ENCODE assay signal across 19 cellular contexts in the genomic region with DNA sequence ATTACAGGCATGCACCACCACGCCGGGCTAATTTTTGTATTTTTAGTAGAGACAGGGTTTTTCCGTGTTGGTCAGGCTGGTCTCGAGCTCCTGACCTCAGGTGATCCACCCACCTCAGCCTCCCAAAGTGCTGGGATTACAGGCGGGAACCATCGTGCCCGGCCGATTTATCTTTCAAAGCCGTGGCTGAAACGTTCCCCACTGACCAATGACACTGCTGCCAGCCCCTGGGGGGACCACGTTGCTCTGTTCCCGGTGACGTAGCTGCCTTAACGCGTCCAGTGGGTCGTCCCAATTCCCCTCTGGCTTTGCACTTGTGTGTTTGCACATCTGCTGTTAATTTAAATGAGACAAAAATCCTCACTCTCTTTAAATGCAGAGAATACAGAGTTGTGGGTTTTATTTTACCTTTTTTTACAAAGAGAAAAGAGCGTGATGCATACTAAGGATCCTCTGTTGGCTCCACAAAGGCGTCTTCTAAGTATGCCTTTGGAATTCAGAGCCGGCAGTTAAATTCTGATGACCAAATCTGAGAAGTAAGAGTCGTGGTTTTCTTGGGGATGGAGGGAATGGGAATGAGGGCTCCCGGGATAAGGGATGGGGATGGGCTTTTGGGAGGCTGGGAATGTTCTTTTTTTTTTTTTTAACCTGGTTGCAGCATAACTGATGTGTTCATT. TPM values are rescaled to one million over a fixed set of nuclear protein-coding genes. Genes with fewer than 3 reads are reported as not detected.
A peak's percentile ranks its signal among the peaks of the same experiment; 100 is the strongest.
DNase-seq lines count a peak whose midpoint lies in the region; ATAC-seq, FAIRE-seq and TF ChIP-seq lines count a peak whose summit lies in the region.
"Had no signal": no experiment of that assay in that cellular context is flagged by ENCODE, and none has a peak within 500 bp of the region (broad histone marks: within the 10 kb centered on the region; RNA-seq: fewer than 3 reads in every experiment).

No MANE protein-coding gene starts in this region.

- BruUV-seq in mammary epithelial cell (replicated peaks; lab: Mats Ljungman, UMichigan), result no TSS peak
- no TSS peak for BruUV-seq in HepG2 (replicated peaks; lab: Mats Ljungman, UMichigan)

- no peak overlapping the region for H3K27ac ChIP-seq in mammary epithelial cell (ENCODE audit: insufficient read depth, low read depth, low read length)
- H3K27ac ChIP-seq in breast epithelium, result no peak overlapping the region
- H3K27ac ChIP-seq in HepG2 (ENCODE audit: extremely low read length, insufficient read depth, low read length), result no peak overlapping the region

- H3K4me1 ChIP-seq in mammary epithelial cell (ENCODE audit: insufficient read depth, low read length), result no peaks in the 10 kb centered on the region
- no peaks in the 10 kb centered on the region for H3K4me1 ChIP-seq in breast epithelium
- no peaks in the 10 kb centered on the region for H3K4me1 ChIP-seq in NT2/D1 (ENCODE audit: insufficient read depth, insufficient read length)
- no peaks in the 10 kb centered on the region for H3K4me1 ChIP-seq in HepG2 (ENCODE audit: insufficient read depth, low read length)

- H3K4me3 ChIP-seq in mammary epithelial cell (replicated peaks in 1 of 3; ENCODE audit: insufficient read depth in 1 of 3, low read depth in 2 of 3, low read length in 3 of 3) (no peak overlapping the region), breast epithelium (no peak overlapping the region), NT2/D1 (ENCODE audit: insufficient read length, low read depth) (no peak overlapping the region), HepG2 (replicated peaks in 1 of 3; ENCODE audit: insufficient read depth in 1 of 3, low read depth in 2 of 3, low read length in 3 of 3) (no peak overlapping the region)

- H3K9me3 Mint-ChIP-seq in activated T-helper 2 cell treated with anti-CD3 and anti-CD28 coated beads, Interferon-gamma antibody, Interleukin-2, Interleukin-4, amounts not matched to agents 10 μg/mL and 5 μg/mL and 100 μg/mL, durations not matched to agents 14 hours and 24 hours and 36 hours, result peaks cover 15% of the 10 kb centered on the region

- H3K9me3 ChIP-seq in mammary epithelial cell (replicated peaks; ENCODE audit: insufficient read depth, low read length) (no peaks in the 10 kb centered on the region), breast epithelium (peaks cover 11 to 25% of the 10 kb centered on the region in 2 donors), NT2/D1 (ENCODE audit: insufficient read depth, low read length) (peaks cover 25% of the 10 kb centered on the region), HepG2 (ENCODE audit: low read length) (peaks cover 14% of the 10 kb centered on the region; the same call in 1 of the 2 replicates)

- no peak for ATAC-seq in HepG2
- ATAC-seq in HG02973 (IDR thresholded peaks at IDR 0.05; ENCODE audit: unreplicated experiment), result no peak

- peak overlapping the region; percentile 52 for H2AFZ ChIP-seq in mammary epithelial cell (ENCODE audit: low read depth, low read length)
- H2AFZ ChIP-seq in HepG2 (ENCODE audit: low read length), result no peak overlapping the region

- H4K20me1 ChIP-seq in mammary epithelial cell (ENCODE audit: insufficient read depth, low read length) (no peaks in the 10 kb centered on the region), HepG2 (ENCODE audit: insufficient read depth, low read length) (no peaks in the 10 kb centered on the region)

- WGBS in mammary epithelial cell (ENCODE audit: low coverage, missing lambda C conversion rate), result 35% methylated on average over 19 of the region's 21 CpGs
- 26% methylated on average over 15 of the region's 21 CpGs for WGBS in HepG2 (ENCODE audit: low lambda C conversion rate)

- H3K4me1 Mint-ChIP-seq in activated T-helper 2 cell treated with anti-CD3 and anti-CD28 coated beads, Interferon-gamma antibody, Interleukin-2, Interleukin-4, amounts not matched to agents 10 μg/mL and 5 μg/mL and 100 μg/mL, durations not matched to agents 14 hours and 24 hours and 36 hours (ENCODE audit: low read depth), result no peaks in the 10 kb centered on the region
- H3K4me1 Mint-ChIP-seq: IgD-negative memory B cell had no signal

- H3K36me3 ChIP-seq in mammary epithelial cell (ENCODE audit: insufficient read depth, low read length), result no peaks in the 10 kb centered on the region
- H3K36me3 ChIP-seq in breast epithelium, result no peaks in the 10 kb centered on the region
- H3K36me3 ChIP-seq in NT2/D1 (ENCODE audit: insufficient read depth, insufficient read length, low read length), result no peaks in the 10 kb centered on the region
- no peaks in the 10 kb centered on the region for H3K36me3 ChIP-seq in HepG2 (replicated peaks in 1 of 2; ENCODE audit: control insufficient read depth in 1 of 2, insufficient read depth in 2 of 2, low read length in 2 of 2)

- no peak for TF ChIP-seq CTCF in mammary epithelial cell (conservative IDR thresholded peaks at IDR 0.05 in 1 of 2, IDR thresholded peaks at IDR 0.05 in 1 of 2; ENCODE audit: extremely low read depth in 1 of 2, insufficient read depth in 1 of 2, low read depth in 1 of 2, low read length in 2 of 2)
- TF ChIP-seq CTCF in breast epithelium (IDR thresholded peaks at IDR 0.05), result no peak
- TF ChIP-seq CTCF in HepG2 (CRISPR knock-in tag; IDR thresholded peaks at IDR 0.05), result no peak

- TF ChIP-seq RAD21 in HepG2 (CRISPR knock-in tag; IDR thresholded peaks at IDR 0.05), result no peak

- H3K4me2 ChIP-seq in mammary epithelial cell (ENCODE audit: insufficient read depth, low read depth, low read length) (no peak overlapping the region), HepG2 (ENCODE audit: low read depth, low read length) (no peak overlapping the region)

- intact Hi-C loops in mammary epithelial cell (cut with micrococcal nuclease) (no loop called here), breast epithelium (cut with DNase I; ENCODE audit: low total_unique reads) (no loop called here), HepG2 (cut with micrococcal nuclease; ENCODE audit: unreplicated experiment) (no loop called here)
- intact Hi-C loops in activated T-helper 2 cell treated with anti-CD3 and anti-CD28 coated beads, Interferon-gamma antibody, Interleukin-2, Interleukin-4, amounts not matched to agents 10 μg/mL and 5 μg/mL and 100 μg/mL, durations not matched to agents 14 hours and 24 hours and 36 hours (cut with micrococcal nuclease), result no loop called here

- H3K27me3 Mint-ChIP-seq in activated T-helper 2 cell treated with anti-CD3 and anti-CD28 coated beads, Interferon-gamma antibody, Interleukin-2, Interleukin-4, amounts not matched to agents 10 μg/mL and 5 μg/mL and 100 μg/mL, durations not matched to agents 14 hours and 24 hours and 36 hours (ENCODE audit: low read depth), result no peaks in the 10 kb centered on the region

- peaks cover 3% of the 10 kb centered on the region for H3K27me3 ChIP-seq in mammary epithelial cell (ENCODE audit: insufficient read depth, low read length)
- H3K27me3 ChIP-seq in breast epithelium, result no peaks in the 10 kb centered on the region
- no peaks in the 10 kb centered on the region for H3K27me3 ChIP-seq in NT2/D1 (ENCODE audit: insufficient read depth, insufficient read length)
- H3K27me3 ChIP-seq in HepG2 (ENCODE audit: control insufficient read depth in 1 of 2, insufficient read depth in 2 of 2, low read length in 2 of 2), result 0 out of 5 replicates have a peak, but pooled peaks cover 0 to 5% of the 10 kb centered on the region in 2 experiments

- POLR2A ChIA-PET in HepG2 (lab: Yijun Ruan, JAX), result no interaction called here

- H3K79me2 ChIP-seq in mammary epithelial cell (ENCODE audit: insufficient read depth, low read length) (no peaks in the 10 kb centered on the region), HepG2 (ENCODE audit: insufficient read depth, low read length) (no peaks in the 10 kb centered on the region)

- CTCF ChIA-PET in mammary epithelial cell (lab: Charles Lee; ENCODE audit: low non-redundant PET), result no interaction called here
- CTCF ChIA-PET in HepG2 (lab: Yijun Ruan, JAX; ENCODE audit: low intra/inter-chr PET ratio, low total read pairs), result no interaction called here

- H3K9ac ChIP-seq in mammary epithelial cell (ENCODE audit: insufficient read depth, low read length), result no peak overlapping the region
- peak overlapping the region; percentile 10 for H3K9ac ChIP-seq in NT2/D1 (ENCODE audit: insufficient read length, low read depth)
- no peak overlapping the region for H3K9ac ChIP-seq in HepG2 (ENCODE audit: insufficient read depth, low read depth, low read length)

- in situ Hi-C loops in mammary epithelial cell (cut with MboI; ENCODE audit: low sequenced_read_pairs in 2 of 2), result loop anchor here in 1 of 2 donors (25.0 kb wide), 1 partner anchor 518 kb away; no protein-coding TSS in a partner anchor
- in situ Hi-C loops in HepG2 (cut with HindIII; ENCODE audit: extremely low pct_ligation_motif_present, low pct_unique_long_range_greater_than_20kb), result no loop called here

- H3K4me3 Mint-ChIP-seq in activated T-helper 2 cell treated with anti-CD3 and anti-CD28 coated beads, Interferon-gamma antibody, Interleukin-2, Interleukin-4, amounts not matched to agents 10 μg/mL and 5 μg/mL and 100 μg/mL, durations not matched to agents 14 hours and 24 hours and 36 hours (ENCODE audit: low read depth), result no peak overlapping the region
- H3K4me3 Mint-ChIP-seq: CD4-positive, alpha-beta T cell; IgD-negative memory B cell had no signal

- DNase-seq in mammary epithelial cell (no peak), breast epithelium (ENCODE audit: low spot score in 2 of 2) (no peak), NT2/D1 (ENCODE audit: low read depth, low spot score) (no peak), fibroblast of peridontal ligament (ENCODE audit: extremely low read depth) (peak; percentile 28), retina (peak; percentile 18), HepG2 (ENCODE audit: low spot score) (no peak)
- DNase-seq in activated T-helper 2 cell treated with anti-CD3 and anti-CD28 coated beads, Interferon-gamma antibody, Interleukin-2, Interleukin-4, amounts not matched to agents 10 μg/mL and 5 μg/mL and 100 μg/mL, durations not matched to agents 14 hours and 24 hours and 36 hours (ENCODE audit: low spot score), result no peak
- DNase-seq: CD4-positive, alpha-beta T cell; DMS79; GDM1; H7; MV-4-11; NCI-H1417 treated with DMSO at 0.1 percent for 48 hours; NCI-H2029; NCI-H526; Right ventricle myocardium superior had no signal

- TF ChIP-seq EP300 in HepG2 (IDR thresholded peaks at IDR 0.05; ENCODE audit: low read depth in 2 of 2, low read length in 2 of 2) (no peak), HepG2 (CRISPR knock-in tag; IDR thresholded peaks at IDR 0.05; ENCODE audit: borderline replicate concordance) (no peak)

- TF ChIP-seq POLR2A in breast epithelium (IDR thresholded peaks at IDR 0.05) (no peak), HepG2 (IDR thresholded peaks at IDR 0.05; ENCODE audit: insufficient read depth in 1 of 2, low read depth in 2 of 2, low read length in 2 of 2) (no peak)

- no peaks in the 10 kb centered on the region for H3K36me3 Mint-ChIP-seq in activated T-helper 2 cell treated with anti-CD3 and anti-CD28 coated beads, Interferon-gamma antibody, Interleukin-2, Interleukin-4, amounts not matched to agents 10 μg/mL and 5 μg/mL and 100 μg/mL, durations not matched to agents 14 hours and 24 hours and 36 hours (ENCODE audit: low read depth)

- dilution Hi-C loops in mammary epithelial cell (cut with HindIII; ENCODE audit: low sequenced_read_pairs), result no loop called here

- H3K27ac Mint-ChIP-seq in activated T-helper 2 cell treated with anti-CD3 and anti-CD28 coated beads, Interferon-gamma antibody, Interleukin-2, Interleukin-4, amounts not matched to agents 10 μg/mL and 5 μg/mL and 100 μg/mL, durations not matched to agents 14 hours and 24 hours and 36 hours, result no peak overlapping the region
- H3K27ac Mint-ChIP-seq: CD4-positive, alpha-beta T cell; IgD-negative memory B cell had no signal

- no peak for FAIRE-seq in HepG2 (lab: Jason Lieb, UNC)
- FAIRE-seq: A204.1 had no signal

RNA-seq across cellular contexts. Expression of a gene that starts 18.5 kb away (rescaled TPM):
- total RNA-seq in mammary epithelial cell, result 1 to 10 TPM; 1.5 to 5.8 TPM
- polyA plus RNA-seq in mammary epithelial cell, result 0.46 TPM
- polyA minus RNA-seq in mammary epithelial cell, result 0.31 TPM
- 1 to 10 TPM in 2 of 3 donors, not detected in 1; 1.3 to 2.9 TPM for total RNA-seq in breast epithelium
- 0.22 and 0.29 TPM in 2 replicates for total RNA-seq in HepG2 (2016; rRNA removed; fragmentation: Illumina TruSeq; extraction: Trizol)
- 0.10 and 0.18 TPM in 2 replicates for total RNA-seq in HepG2 (2016; cell fraction: cytosol; rRNA removed; fragmentation: Illumina TruSeq; extraction: Trizol; ENCODE audit: low read depth)
- 0.27 and 0.45 TPM in 2 replicates for total RNA-seq in HepG2 (2016; cell fraction: insoluble cytoplasmic fraction; rRNA removed; fragmentation: Illumina TruSeq; extraction: Trizol)
- 0.09 and 0.21 TPM in 2 replicates for total RNA-seq in HepG2 (2016; cell fraction: membrane; rRNA removed; fragmentation: Illumina TruSeq; extraction: Trizol)
- 0.38 and 0.47 TPM in 2 replicates for total RNA-seq in HepG2 (2016; cell fraction: nucleus; rRNA removed; fragmentation: Illumina TruSeq; extraction: Trizol)
- polyA plus RNA-seq in HepG2 (2011; rRNA removed), result 0.18 and 0.30 TPM in 2 replicates
- 0.10 and 0.19 TPM in 2 replicates for polyA plus RNA-seq in HepG2 (2011; cell fraction: cytosol; rRNA removed)
- 1.7 and 2.2 TPM in 2 replicates for polyA plus RNA-seq in HepG2 (2011; cell fraction: nucleus; rRNA removed)
- polyA plus RNA-seq in HepG2 (2012), result 1.6 and 2.0 TPM in 2 replicates
- 0.05 and 0.07 TPM in 2 replicates for polyA plus RNA-seq in HepG2 (2016; cell fraction: cytosol; fragmentation: Illumina TruSeq; extraction: Trizol; ENCODE audit: low read depth)
- polyA plus RNA-seq in HepG2 (2016; cell fraction: insoluble cytoplasmic fraction; fragmentation: Illumina TruSeq; extraction: Trizol; ENCODE audit: low read depth), result 0.45 and 0.47 TPM in 2 replicates
- polyA plus RNA-seq in HepG2 (2016; cell fraction: membrane; fragmentation: Illumina TruSeq; extraction: Trizol; ENCODE audit: low read depth), result 0.09 and 0.14 TPM in 2 replicates
- polyA plus RNA-seq in HepG2 (2016; cell fraction: nucleus; fragmentation: Illumina TruSeq; extraction: Trizol; ENCODE audit: insufficient read depth, low read depth), result 1.5 and 1.6 TPM in 2 replicates
- polyA minus RNA-seq in HepG2 (2011; rRNA and poly(A)+ RNA removed; ENCODE audit: low replicate concordance), result 0.16 and 0.23 TPM in 2 replicates
- polyA minus RNA-seq in HepG2 (2011; cell fraction: cytosol; rRNA and poly(A)+ RNA removed), result 0.18 and 0.69 TPM in 2 replicates
- polyA minus RNA-seq in HepG2 (2011; cell fraction: nucleus; rRNA and poly(A)+ RNA removed), result 0.25 and 0.39 TPM in 2 replicates
- 3.1 and 5.1 TPM in 2 replicates for total RNA-seq in activated T-helper 2 cell treated with anti-CD3 and anti-CD28 coated beads, Interferon-gamma antibody, Interleukin-2, Interleukin-4, amounts not matched to agents 10 μg/mL and 5 μg/mL and 100 μg/mL, durations not matched to agents 14 hours and 24 hours and 36 hours
- polyA plus RNA-seq: IgD-negative memory B cell had no signal

RNA-seq across cellular contexts. Expression of a gene that starts 21.8 kb away (rescaled TPM):
- total RNA-seq in mammary epithelial cell (1 to 10 TPM in 1 of 2 donors, not detected in 1; 1.8 TPM), breast epithelium (1 to 10 TPM in 2 of 3 donors, not detected in 1; 5.6 to 7.5 TPM), HepG2 (2016; rRNA removed; fragmentation: Illumina TruSeq; extraction: Trizol) (not detected in 2 replicates)
- polyA plus RNA-seq in mammary epithelial cell (2.0 TPM), HepG2 (2011; rRNA removed) (0.07 and 0.13 TPM in 2 replicates)
- not detected for polyA minus RNA-seq in mammary epithelial cell
- total RNA-seq in HepG2 (2016; cell fraction: cytosol; rRNA removed; fragmentation: Illumina TruSeq; extraction: Trizol; ENCODE audit: low read depth), result not detected in 2 replicates
- not detected in 2 replicates for total RNA-seq in HepG2 (2016; cell fraction: insoluble cytoplasmic fraction; rRNA removed; fragmentation: Illumina TruSeq; extraction: Trizol)
- total RNA-seq in HepG2 (2016; cell fraction: membrane; rRNA removed; fragmentation: Illumina TruSeq; extraction: Trizol), result not detected in 2 replicates
- total RNA-seq in HepG2 (2016; cell fraction: nucleus; rRNA removed; fragmentation: Illumina TruSeq; extraction: Trizol), result not detected in 2 replicates
- polyA plus RNA-seq in HepG2 (2011; cell fraction: cytosol; rRNA removed), result not detected in 2 replicates
- not detected in 2 replicates for polyA plus RNA-seq in HepG2 (2011; cell fraction: nucleus; rRNA removed)
- 0.19 TPM in 1 of 2 replicates, not detected in the other for polyA plus RNA-seq in HepG2 (2012)
- polyA plus RNA-seq in HepG2 (2016; cell fraction: cytosol; fragmentation: Illumina TruSeq; extraction: Trizol; ENCODE audit: low read depth), result 0.14 TPM in 1 of 2 replicates, not detected in the other
- polyA plus RNA-seq in HepG2 (2016; cell fraction: insoluble cytoplasmic fraction; fragmentation: Illumina TruSeq; extraction: Trizol; ENCODE audit: low read depth), result not detected in 2 replicates
- not detected in 2 replicates for polyA plus RNA-seq in HepG2 (2016; cell fraction: membrane; fragmentation: Illumina TruSeq; extraction: Trizol; ENCODE audit: low read depth)
- not detected in 2 replicates for polyA plus RNA-seq in HepG2 (2016; cell fraction: nucleus; fragmentation: Illumina TruSeq; extraction: Trizol; ENCODE audit: insufficient read depth, low read depth)
- polyA minus RNA-seq in HepG2 (2011; rRNA and poly(A)+ RNA removed; ENCODE audit: low replicate concordance), result 0.30 and 0.56 TPM in 2 replicates
- not detected in 2 replicates for polyA minus RNA-seq in HepG2 (2011; cell fraction: cytosol; rRNA and poly(A)+ RNA removed)
- polyA minus RNA-seq in HepG2 (2011; cell fraction: nucleus; rRNA and poly(A)+ RNA removed), result not detected in 2 replicates
- total RNA-seq in activated T-helper 2 cell treated with anti-CD3 and anti-CD28 coated beads, Interferon-gamma antibody, Interleukin-2, Interleukin-4, amounts not matched to agents 10 μg/mL and 5 μg/mL and 100 μg/mL, durations not matched to agents 14 hours and 24 hours and 36 hours, result not detected in 2 replicates
- total RNA-seq: CD4-positive, alpha-beta T cell had no signal
- polyA plus RNA-seq: IgD-negative memory B cell had no signal

Comparison
In these comparisons a context has a peak if more than half of its experiments do, and no peak if none do; other contexts are left out.
1. DNase-seq: peak in fibroblast of peridontal ligament (single experiment) and retina (single experiment); none in mammary epithelial cell (single experiment), breast epithelium (0 of 2), NT2/D1 (single experiment), HepG2 (single experiment) and activated T-helper 2 cell treated with anti-CD3 and anti-CD28 coated beads, Interferon-gamma antibody, Interleukin-2, Interleukin-4, amounts not matched to agents 10 μg/mL and 5 μg/mL and 100 μg/mL, durations not matched to agents 14 hours and 24 hours and 36 hours (single experiment).